8 cellular contexts compared by ENCODE assay signal in genomic region chr11:64251722-64251985, GRCh38. TPM values are rescaled to one million over a fixed set of nuclear protein-coding genes. Genes with fewer than 3 reads are reported as not detected.
A peak's percentile ranks its signal among the peaks of the same experiment; 100 is the strongest.
DNase-seq lines count a peak whose midpoint lies in the region; ATAC-seq and TF ChIP-seq lines count a peak whose summit lies in the region.

No MANE protein-coding gene starts in this region.

- H3K79me2 ChIP-seq in PC-3 (ENCODE audit: low read length) = peaks cover 25% of the 10 kb centered on the region

- H3K27me3 ChIP-seq in PC-3 (ENCODE audit: low read length) (no peaks in the 10 kb centered on the region), esophagus (ENCODE audit: control insufficient read depth in 1 of 2, insufficient read depth in 2 of 2, low read length in 2 of 2) (no peaks in the 10 kb centered on the region), prostate gland (replicated peaks; ENCODE audit: insufficient read depth) (no peaks in the 10 kb centered on the region)

- TF ChIP-seq POLR2A in prostate gland (IDR thresholded peaks at IDR 0.05) = no peak

- TF ChIP-seq CTCF in PC-3 (conservative IDR thresholded peaks at IDR 0.05; ENCODE audit: low read depth, low read length) (no peak), prostate gland (IDR thresholded peaks at IDR 0.05) (no peak)

- ATAC-seq in PC-3 = no peak; the same call in 1 of the 2 replicates
- no peak for ATAC-seq in HG03460 (IDR thresholded peaks at IDR 0.05; ENCODE audit: unreplicated experiment)
- no peak for ATAC-seq in GM21360 (IDR thresholded peaks at IDR 0.05; ENCODE audit: unreplicated experiment)

- DNase-seq in PC-3 = no peak
- DNase-seq in prostate gland (ENCODE audit: low spot score) = no peak
- no peak for DNase-seq in activated CD4-positive, CD25-positive, alpha-beta regulatory T cell treated with anti-CD3 and anti-CD28 coated beads, Interleukin-2, amount 50 U/mL, for 72 hours
- no peak for DNase-seq in occipital lobe (lab: John Stamatoyannopoulos, UW)

- H3K9me3 ChIP-seq in ES-I3 (ENCODE audit: control insufficient read depth, insufficient read depth, low read length) = no peaks in the 10 kb centered on the region
- no peaks in the 10 kb centered on the region for H3K9me3 ChIP-seq in PC-3 (ENCODE audit: low read length)
- no peaks in the 10 kb centered on the region for H3K9me3 ChIP-seq in esophagus (ENCODE audit: control insufficient read depth in 2 of 2, insufficient read depth in 1 of 2, low read depth in 1 of 2, low read length in 1 of 2)
- H3K9me3 ChIP-seq in prostate gland = no peaks in the 10 kb centered on the region

- CTCF ChIA-PET in PC-3 (lab: Charles Lee) = interaction anchor here (0.6 to 1.3 kb wide), 6 partner anchors 9 to 103 kb away, joined by 3 to 11 read pairs (median 6); no protein-coding TSS in a partner anchor

- intact Hi-C loops in PC-3 (cut with micrococcal nuclease) = loop anchor here (1.0 kb wide), 1 partner anchor 47 kb away; no protein-coding TSS in a partner anchor
- intact Hi-C loops in prostate gland (cut with DNase I) = loop anchor here (5.0 kb wide), 1 partner anchor 51 kb away; the partner anchor contains the start of gene CATSPERZ

- BruUV-seq in PC-3 (replicated peaks; lab: Mats Ljungman, UMichigan) = no TSS peak

- H3K9ac ChIP-seq in ES-I3 (ENCODE audit: low read depth, low read length) (peak overlapping the region; percentile 82), PC-3 (ENCODE audit: low read length) (peak overlapping the region; percentile 79)

- POLR2A ChIA-PET in PC-3 (lab: Charles Lee; ENCODE audit: unreplicated experiment) = interaction anchor here (0.7 kb wide), 1 partner anchor 44 kb away, joined by 4 read pairs; no protein-coding TSS in a partner anchor

- H3K4me1 ChIP-seq in ES-I3 (ENCODE audit: insufficient read depth, low read length) (peaks cover 30% of the 10 kb centered on the region), PC-3 (ENCODE audit: insufficient read depth, low read length) (peaks cover 34% of the 10 kb centered on the region), esophagus (ENCODE audit: control insufficient read depth in 2 of 2, insufficient read depth in 2 of 2, low read length in 1 of 2) (peaks cover 6 to 14% of the 10 kb centered on the region in 2 donors), prostate gland (replicated peaks) (peaks cover 11% of the 10 kb centered on the region)

- WGBS in esophagus, 2 donors = 0 to 1% methylated on average over 18 of the region's 18 CpGs
- 0% methylated on average over 18 of the region's 18 CpGs for WGBS in prostate gland

- H3F3A ChIP-seq in PC-3 (ENCODE audit: low read length, unreplicated experiment) = no peaks in the 10 kb centered on the region

- no peaks in the 10 kb centered on the region for H3K9me2 ChIP-seq in PC-3 (replicated peaks; ENCODE audit: low read length)

- H3K4me3 ChIP-seq in PC-3 (ENCODE audit: low read length) (peak overlapping the region; percentile 85), esophagus (ENCODE audit: low read depth in 1 of 2, low read length in 2 of 2) (peak overlapping the region; percentile 75 to 85), prostate gland (peak overlapping the region; percentile 73 to 90)

- H4K20me1 ChIP-seq in PC-3 (ENCODE audit: low read length) = no peaks in the 10 kb centered on the region; the same call in 1 of the 2 replicates

- no peak overlapping the region for H3K27ac ChIP-seq in PC-3 (ENCODE audit: low read length)
- H3K27ac ChIP-seq in esophagus (ENCODE audit: low read depth in 2 of 2, low read length in 1 of 2) = peak overlapping the region; percentile 64 to 84
- H3K27ac ChIP-seq in prostate gland = peak overlapping the region; percentile 70 to 83

- H3K36me3 ChIP-seq in ES-I3 (ENCODE audit: insufficient read depth, low read length) (peaks cover 7% of the 10 kb centered on the region), PC-3 (ENCODE audit: low read depth, low read length) (peaks cover 20% of the 10 kb centered on the region), esophagus (ENCODE audit: control insufficient read depth in 2 of 2, insufficient read depth in 2 of 2, low read length in 1 of 2) (peaks cover 3 to 23% of the 10 kb centered on the region in 2 donors), prostate gland (no peaks in the 10 kb centered on the region)

- H3K4me2 ChIP-seq in PC-3 (ENCODE audit: low read length) = peak overlapping the region; percentile 98

- H2AFZ ChIP-seq in PC-3 (ENCODE audit: low read length) = peak overlapping the region; percentile 68

RNA-seq across cellular contexts. Expression of gene PLCB3, which starts 0.3 kb away (rescaled TPM):
- total RNA-seq in PC-3 (2014; rRNA removed) (69.0 and 88.3 TPM in 2 replicates), prostate gland (10 to 100 TPM; 26.3 to 43.1 TPM), occipital lobe (9.2 TPM)
- polyA plus RNA-seq in esophagus = 10 to 100 TPM; 24.6 to 37.4 TPM

RNA-seq across cellular contexts. Expression of gene PPP1R14B, which starts 4.9 kb away (rescaled TPM):
- total RNA-seq in PC-3 (2014; rRNA removed) = 1,496 and 2,060 TPM in 2 replicates
- polyA plus RNA-seq in esophagus = 100 to 1,000 TPM; 211 to 349 TPM
- total RNA-seq in prostate gland = 10 to 100 TPM; 60.5 to 69.3 TPM
- total RNA-seq in occipital lobe = 74.2 TPM

RNA-seq across cellular contexts. Expression of gene FKBP2, which starts 10.8 kb away (rescaled TPM):
- total RNA-seq in PC-3 (2014; rRNA removed) (215 and 248 TPM in 2 replicates), prostate gland (100 to 1,000 TPM; 138 to 164 TPM), occipital lobe (17.5 TPM)
- 100 to 1,000 TPM; 119 to 202 TPM for polyA plus RNA-seq in esophagus

RNA-seq across cellular contexts. Expression of gene VEGFB, which starts 17.3 kb away (rescaled TPM):
- total RNA-seq in PC-3 (2014; rRNA removed) = 27.9 and 39.4 TPM in 2 replicates
- polyA plus RNA-seq in esophagus = 10 to 100 TPM; 34.6 to 48.1 TPM
- total RNA-seq in prostate gland = 10 to 100 TPM; 50.9 to 91.2 TPM
- 9.5 TPM for total RNA-seq in occipital lobe

RNA-seq across cellular contexts. Expression of gene DNAJC4, which starts 21.3 kb away (rescaled TPM):
- total RNA-seq in PC-3 (2014; rRNA removed) = 20.4 and 25.4 TPM in 2 replicates
- 10 to 100 TPM; 31.2 to 53.7 TPM for polyA plus RNA-seq in esophagus
- 10 to 100 TPM; 55.8 to 63.8 TPM for total RNA-seq in prostate gland
- total RNA-seq in occipital lobe = 5.6 TPM

Comparison
In these comparisons a context has a peak if more than half of its experiments do, and no peak if none do; other contexts are left out.
1. RNA of gene PPP1R14B, which starts 4.9 kb away (total RNA-seq): 1,496 to 2,060 TPM in PC-3; 74.2 TPM in occipital lobe (single experiment) and 60.5 to 69.3 TPM in prostate gland; every median in the first group is over 10 times any median in the second.
2. Peak in every context shown above with its lines, with median percentiles within 50 percentile points of each other: H3K4me3 ChIP-seq.